Comparison of ENCODE assay signal across 8 cellular contexts in the genomic region with DNA sequence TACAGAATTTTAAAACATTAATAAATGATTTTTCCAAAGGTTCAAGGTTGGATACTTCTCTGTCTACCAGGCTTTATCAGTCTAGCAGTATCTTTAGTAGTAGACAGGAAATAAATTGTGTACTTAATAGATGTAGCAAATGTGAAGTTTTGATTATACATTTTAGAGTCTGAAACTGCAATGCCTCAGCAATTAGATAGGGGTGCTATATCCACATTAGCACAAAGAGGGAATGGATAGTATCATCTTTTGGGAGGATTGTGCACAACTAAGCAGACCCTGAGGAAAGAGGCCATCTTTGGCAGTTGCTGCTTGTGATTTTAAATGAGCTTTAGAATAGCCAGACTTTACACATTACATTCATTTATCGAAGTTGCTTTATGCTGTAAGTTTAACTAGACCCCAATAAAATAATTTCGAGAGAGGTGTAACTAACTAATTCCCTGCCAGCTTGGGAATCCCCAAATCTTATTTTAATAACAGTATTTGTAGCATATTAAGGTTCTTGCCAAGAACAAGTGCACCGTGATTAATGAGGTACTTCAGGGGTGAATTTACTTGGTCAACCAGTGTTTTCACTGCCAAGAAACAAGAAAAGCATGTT. TPM values are rescaled to one million over a fixed set of nuclear protein-coding genes. Genes with fewer than 3 reads are reported as not detected.
DNase-seq lines count a peak whose midpoint lies in the region; ATAC-seq and TF ChIP-seq lines count a peak whose summit lies in the region.

No MANE protein-coding gene starts in this region.

- ATAC-seq in lower lobe of right lung, result no peak
- ATAC-seq in GM19463 (IDR thresholded peaks at IDR 0.05; ENCODE audit: unreplicated experiment), result no peak
- ATAC-seq in HG02588 (IDR thresholded peaks at IDR 0.05; ENCODE audit: unreplicated experiment), result no peak

- H3K4me1 ChIP-seq in ascending aorta (peaks cover 0 to 3% of the 10 kb centered on the region in 2 donors), lower lobe of right lung (peaks cover 33% of the 10 kb centered on the region)

- intact Hi-C loops in ascending aorta (cut with DNase I) (loop anchor here (5.0 kb wide), 3 partner anchors 123 to 328 kb away; no protein-coding TSS in a partner anchor), lower lobe of right lung (cut with DNase I) (no loop called here)

- DNase-seq in NCI-H510A treated with DMSO at 0.1 percent for 48 hours (lab: John Stamatoyannopoulos, UW) (peak; percentile 35), NCI-H510A (lab: John Stamatoyannopoulos, UW) (no peak), NB4 (ENCODE audit: low read depth) (peak; percentile 77), ascending aorta (ENCODE audit: low spot score in 2 of 2) (no peak), lower lobe of right lung (no peak), caudate nucleus (lab: John Stamatoyannopoulos, UW) (no peak)

- H3K27me3 ChIP-seq in ascending aorta (no peaks in the 10 kb centered on the region), lower lobe of right lung (ENCODE audit: low read depth) (peaks cover 30% of the 10 kb centered on the region)

- H3K9me3 ChIP-seq in ascending aorta (no peaks in the 10 kb centered on the region), lower lobe of right lung (no peaks in the 10 kb centered on the region)

- TF ChIP-seq CTCF in NB4 (IDR thresholded peaks at IDR 0.05; ENCODE audit: low read depth, low read length), result peak; percentile 55
- TF ChIP-seq CTCF in ascending aorta (IDR thresholded peaks at IDR 0.05), result peak in 2 of 3 experiments; percentile 60 to 62
- TF ChIP-seq CTCF in lower lobe of right lung (IDR thresholded peaks at IDR 0.05), result peak; percentile 56

- H3K27ac ChIP-seq in ascending aorta, result no peak overlapping the region
- no peak overlapping the region for H3K27ac ChIP-seq in lower lobe of right lung
- H3K27ac ChIP-seq in caudate nucleus (ENCODE audit: low read depth, low read length), result no peak overlapping the region

- H3K36me3 ChIP-seq in ascending aorta, result no peaks in the 10 kb centered on the region
- no peaks in the 10 kb centered on the region for H3K36me3 ChIP-seq in lower lobe of right lung

- TF ChIP-seq POLR2A in NB4 (IDR thresholded peaks at IDR 0.05; ENCODE audit: extremely low read depth, insufficient read length), result no peak

- H3K4me3 ChIP-seq in NB4 (ENCODE audit: low read depth, low read length) (peak overlapping the region; percentile 79), ascending aorta (no peak overlapping the region), lower lobe of right lung (no peak overlapping the region)

RNA-seq across cellular contexts. Expression of gene KCNQ5, which starts 2.8 kb away (rescaled TPM):
- total RNA-seq in ascending aorta, result 4.5 TPM
- 0.35 TPM for total RNA-seq in lower lobe of right lung

Comparison
In these comparisons a context has a peak if more than half of its experiments do, and no peak if none do; other contexts are left out.
1. DNase-seq: peak in NCI-H510A treated with DMSO at 0.1 percent for 48 hours (single experiment) and NB4 (single experiment); none in NCI-H510A (single experiment), ascending aorta (0 of 2), lower lobe of right lung (single experiment) and caudate nucleus (0 of 61).
2. Peak in every context shown above with its lines, with median percentiles within 50 percentile points of each other: CTCF ChIP-seq.